ENCODE assay signal across 8 cellular contexts in genomic region chr17:44503080-44503842, GRCh38. TPM values are rescaled to one million over a fixed set of nuclear protein-coding genes. Genes with fewer than 3 reads are reported as not detected.
DNase-seq lines count a peak whose midpoint lies in the region; ATAC-seq and TF ChIP-seq lines count a peak whose summit lies in the region.

GPATCH8 (minus strand) TSS chr17:44503406; CDS start chr17:44503370, 36 bp downstream.

- no peaks in the 10 kb centered on the region for H3K9me3 Mint-ChIP-seq in endothelial cell (ENCODE audit: unreplicated experiment)

- peak within 1 kb of the TSS; percentile 95 for H3K4me3 ChIP-seq in OCI-LY1 (ENCODE audit: low read depth, low read length, poor library complexity, severe bottlenecking)

- H4K20me1 ChIP-seq in OCI-LY1 (ENCODE audit: insufficient read depth, low read length) = no peaks in the 10 kb centered on the region

- no peaks in the 10 kb centered on the region for H3K27me3 ChIP-seq in OCI-LY1 (ENCODE audit: insufficient read depth, low read length)

- no peaks in the 10 kb centered on the region for H3K9me2 ChIP-seq in OCI-LY1 (ENCODE audit: low read depth, low read length)

- peak within 1 kb of the TSS; percentile 84 for H3K27ac ChIP-seq in OCI-LY1 (ENCODE audit: low read depth, low read length, poor library complexity, severe bottlenecking)

- H3K4me1 Mint-ChIP-seq in endothelial cell (ENCODE audit: unreplicated experiment) = peaks cover 11% of the 10 kb centered on the region

- peak within 1 kb of the TSS; percentile 97 for H3K4me2 ChIP-seq in OCI-LY1 (ENCODE audit: low read length)

- H2AFZ ChIP-seq in OCI-LY1 (ENCODE audit: low read length) = no peak within 1 kb of the TSS

- H3K27ac Mint-ChIP-seq in endothelial cell (ENCODE audit: unreplicated experiment) = peak within 1 kb of the TSS; percentile 96

- peak within 1 kb of the TSS; percentile 94 for H3K9ac ChIP-seq in OCI-LY1 (ENCODE audit: low read length)

- peak; percentile 100 for DNase-seq in D341Med (ENCODE audit: low spot score)
- peak; percentile 97 for DNase-seq in HuH-7 (ENCODE audit: low spot score)
- peak; percentile 93 for DNase-seq in activated CD8-positive, alpha-beta memory T cell treated with anti-CD3 and anti-CD28 coated beads, Interleukin-2, amount 50 U/mL, for 4 hours
- DNase-seq in endothelial cell (ENCODE audit: low spot score) = peak; percentile 98
- peak; percentile 94 for DNase-seq in midbrain (lab: John Stamatoyannopoulos, UW)
- peak; percentile 94 to 96 for DNase-seq in stimulated activated CD8-positive, alpha-beta memory T cell treated with anti-CD3 and anti-CD28 coated beads, Interleukin-15, amount 100 ng/mL, for 48 hours (ENCODE audit: low read depth in 2 of 2)

- peaks cover 42% of the 10 kb centered on the region for H3K4me1 ChIP-seq in OCI-LY1 (ENCODE audit: insufficient read depth, low read length, severe bottlenecking)

- peaks cover 4% of the 10 kb centered on the region for H3K36me3 Mint-ChIP-seq in endothelial cell (ENCODE audit: low read depth, unreplicated experiment)

- peak within 1 kb of the TSS; percentile 97 for H3K4me3 Mint-ChIP-seq in endothelial cell (ENCODE audit: unreplicated experiment)

- no peaks in the 10 kb centered on the region; the same call in 1 of the 2 replicates for H3K9me3 ChIP-seq in OCI-LY1 (ENCODE audit: low read length)

- TF ChIP-seq CTCF in OCI-LY1 (IDR thresholded peaks at IDR 0.05; ENCODE audit: low read length) (no peak), endothelial cell (IDR thresholded peaks at IDR 0.05; ENCODE audit: unreplicated experiment) (no peak)

- H3K27me3 Mint-ChIP-seq in endothelial cell (ENCODE audit: unreplicated experiment) = peaks cover 6% of the 10 kb centered on the region

- ATAC-seq in GM21515 (IDR thresholded peaks at IDR 0.05; ENCODE audit: unreplicated experiment) = peak; percentile 81

- H3K79me2 ChIP-seq in OCI-LY1 (ENCODE audit: insufficient read depth, low read length) = peaks cover 47% of the 10 kb centered on the region

- peaks cover 15% of the 10 kb centered on the region; the same call in 1 of the 2 replicates for H3K36me3 ChIP-seq in OCI-LY1 (ENCODE audit: insufficient read depth, low read length)

- no peaks in the 10 kb centered on the region for H3F3A ChIP-seq in OCI-LY1 (ENCODE audit: insufficient read depth, low read length)

RNA-seq across cellular contexts. Expression of gene GPATCH8, which starts in this region (rescaled TPM):
- total RNA-seq in endothelial cell (ENCODE audit: unreplicated experiment) = 53.3 TPM

Comparison
In these comparisons a context has a peak if more than half of its experiments do, and no peak if none do; other contexts are left out.
1. Peak in every context shown above with its lines: DNase-seq, ATAC-seq, H3K4me3 ChIP-seq and H3K27ac ChIP-seq.